3 cellular contexts compared by ENCODE assay signal in genomic region chr13:31984388-31984787, GRCh38. TPM values are rescaled to one million over a fixed set of nuclear protein-coding genes. Genes with fewer than 3 reads are reported as not detected.
DNase-seq lines count a peak whose midpoint lies in the region; ATAC-seq and TF ChIP-seq lines count a peak whose summit lies in the region.
"Not testable (repeated sequence)": the region's sequence is repeated elsewhere in the genome, so short reads cannot be mapped to it uniquely, and the experiment has no call there.

No MANE protein-coding gene starts in this region.

- not testable (repeated sequence) for H3K36me3 ChIP-seq in HEK293 (ENCODE audit: control insufficient read depth in 2 of 2, insufficient read depth in 1 of 2, low read length in 2 of 2); right lobe of liver

- not testable (repeated sequence) for H3K27me3 ChIP-seq in right lobe of liver

- H3K4me1 ChIP-seq in HEK293 (ENCODE audit: control insufficient read depth, insufficient read depth, low read length) = not testable (repeated sequence)
- H3K4me1 ChIP-seq in right lobe of liver = peaks cover 0 to 36% (median 12%) of the 10 kb centered on the region in 4 donors

- ATAC-seq in left lobe of liver = peak; percentile 57
- peak in 1 of 4 donors; percentile 36 for ATAC-seq in right lobe of liver

- intact Hi-C loops in right lobe of liver (cut with DNase I) = loop anchor here in 1 of 2 donors (10.0 kb wide), 1 partner anchor 70 kb away; no protein-coding TSS in a partner anchor

- H3K4me3 ChIP-seq in HEK293 (ENCODE audit: low read depth, low read length) = not testable (repeated sequence)
- peak overlapping the region in 2 of 3 donors; percentile 34 to 37 for H3K4me3 ChIP-seq in right lobe of liver

- not testable (repeated sequence) for H3K9me3 ChIP-seq in HEK293 (ENCODE audit: control insufficient read depth, insufficient read depth, low read depth, low read length); right lobe of liver

- TF ChIP-seq POLR2A in right lobe of liver (IDR thresholded peaks at IDR 0.05) = not testable (repeated sequence)

- not testable (repeated sequence) for H3K27ac ChIP-seq in HEK293 (ENCODE audit: extremely low read depth, low read depth, low read length)
- peak overlapping the region in 2 of 3 donors; percentile 70 to 79 for H3K27ac ChIP-seq in right lobe of liver

- WGBS in right lobe of liver (ENCODE audit: insufficient coverage, low coverage, low lambda C conversion rate, missing lambda C conversion rate) = 15% methylated on average over 2 of the region's 4 CpGs

- DNase-seq in left lobe of liver (ENCODE audit: low spot score) (peak; percentile 58), right lobe of liver (peak in 1 of 3 donors; percentile 52)

- POLR2A ChIA-PET in HEK293 (lab: Yijun Ruan, JAX) = not testable (repeated sequence)

- CTCF ChIA-PET in HEK293 (lab: Yijun Ruan, JAX) = not testable (repeated sequence)

- not testable (repeated sequence) for TF ChIP-seq CTCF in HEK293 (tag by site-specific recombination; IDR thresholded peaks at IDR 0.05); right lobe of liver (IDR thresholded peaks at IDR 0.05)

TF ChIP-seq in HEK293, 187 proteins besides CTCF, POLR2A, EP300 and RAD21:
- peak; percentile 54 for TF ChIP-seq ZNF585B (tag by site-specific recombination; IDR thresholded peaks at IDR 0.05)

RNA-seq across cellular contexts. Expression of gene FRY, which starts 47.2 kb away (rescaled TPM):
- total RNA-seq in left lobe of liver (15.1 TPM), right lobe of liver (100 to 1,000 TPM in 1 of 6 experiments, 10 to 100 TPM in 5; 16.1 to 106 (median 35.7) TPM)
